ENCODE assay signal across 25 cellular contexts in genomic region chr7:38303866-38304265, GRCh38.
DNase-seq lines count a peak whose midpoint lies in the region; ATAC-seq, FAIRE-seq and TF ChIP-seq lines count a peak whose summit lies in the region.
"Had no signal": no experiment of that assay in that cellular context is flagged by ENCODE, and none has a peak within 500 bp of the region (broad histone marks: within the 10 kb centered on the region; RNA-seq: fewer than 3 reads in every experiment).

No MANE protein-coding gene starts in this region.

- H3K27me3 Mint-ChIP-seq in activated T-cell treated with anti-CD3 and anti-CD28 coated beads, Interleukin-2, amount 50 U/mL, for 72 hours (ENCODE audit: low read depth): no peaks in the 10 kb centered on the region
- H3K27me3 Mint-ChIP-seq in WTC11 (ENCODE audit: low read depth): no peaks in the 10 kb centered on the region
- peaks cover 27% of the 10 kb centered on the region for H3K27me3 Mint-ChIP-seq in osteocyte (ENCODE audit: unreplicated experiment)

- no peaks in the 10 kb centered on the region for H3K9me3 Mint-ChIP-seq in activated T-cell treated with anti-CD3 and anti-CD28 coated beads, Interleukin-2, amount 50 U/mL, for 72 hours
- no peaks in the 10 kb centered on the region for H3K9me3 Mint-ChIP-seq in stimulated activated effector memory CD8-positive, alpha-beta T cell treated with anti-CD3 and anti-CD28 coated beads, Interleukin-12 subunit alpha, Interleukin-12 subunit beta, amount 100 ng/mL, for 72 hours
- H3K9me3 Mint-ChIP-seq in WTC11 (peaks cover 5% of the 10 kb centered on the region), osteocyte (ENCODE audit: unreplicated experiment) (no peaks in the 10 kb centered on the region)

- 0 out of 2 replicates have a peak, but pooled peaks cover 2% of the 10 kb centered on the region for H4K20me1 ChIP-seq in K562 (replicated peaks; ENCODE audit: control insufficient read depth, insufficient read depth, low read length)

- H3K9me3 ChIP-seq in K562 (replicated peaks; ENCODE audit: control insufficient read depth, insufficient read depth, low read depth, low read length): no peaks in the 10 kb centered on the region
- H3K9me3 ChIP-seq: Caco-2, HAP-1, neutrophil had no signal

- H3K4me1 ChIP-seq in K562 (replicated peaks in 1 of 2; ENCODE audit: control insufficient read depth in 2 of 2, insufficient read depth in 2 of 2, low read length in 2 of 2): peaks cover 0 to 8% of the 10 kb centered on the region in 2 experiments; a peak in 1 of 5 replicates
- H3K4me1 ChIP-seq: Caco-2, HAP-1 had no signal

- peak overlapping the region in 1 of 2 donors; percentile 77 for H3K4me3 Mint-ChIP-seq in activated T-cell treated with anti-CD3 and anti-CD28 coated beads, Interleukin-2, amount 50 U/mL, for 72 hours
- peak overlapping the region; percentile 74 for H3K4me3 Mint-ChIP-seq in stimulated activated effector memory CD8-positive, alpha-beta T cell treated with anti-CD3 and anti-CD28 coated beads, Interleukin-12 subunit alpha, Interleukin-12 subunit beta, amount 100 ng/mL, for 72 hours
- H3K4me3 Mint-ChIP-seq in WTC11: no peak overlapping the region
- no peak overlapping the region for H3K4me3 Mint-ChIP-seq in osteocyte (ENCODE audit: unreplicated experiment)
- H3K4me3 Mint-ChIP-seq: IgD-negative memory B cell had no signal

- CTCF ChIA-PET in K562 (lab: Yijun Ruan, JAX; ENCODE audit: low intra/inter-chr PET ratio): no interaction called here
- CTCF ChIA-PET in WTC11 (lab: Charles Lee): interaction anchor here (1.1 kb wide), 1 partner anchor 14 kb away, joined by 3 read pairs; no protein-coding TSS in a partner anchor

- WGBS in K562 (ENCODE audit: insufficient coverage, low coverage, missing lambda C conversion rate): 16% methylated on average over 2 of the region's 2 CpGs

- BruUV-seq in K562 (replicated peaks; lab: Mats Ljungman, UMichigan): no TSS peak

- peak overlapping the region; percentile 100 for H3K27ac ChIP-seq in VCaP
- no peak overlapping the region for H3K27ac ChIP-seq in K562 (ENCODE audit: extremely low read depth, low read depth, low read length)
- H3K27ac ChIP-seq: neutrophil, PC-9 had no signal

- FAIRE-seq in K562 (lab: Jason Lieb, UNC): peak; percentile 51
- FAIRE-seq: G401.6 had no signal

- H3K79me2 ChIP-seq in K562 (ENCODE audit: control insufficient read depth, insufficient read depth, low read length): no peaks in the 10 kb centered on the region

- H3K4me3 ChIP-seq in K562: no peak overlapping the region
- H3K4me3 ChIP-seq: HAP-1, PC-9 had no signal

- TF ChIP-seq CTCF in VCaP (conservative IDR thresholded peaks at IDR 0.05) (no peak), K562 (IDR thresholded peaks at IDR 0.05 in 2 of 3, conservative IDR thresholded peaks at IDR 0.05 in 1 of 3; ENCODE audit: insufficient read depth in 2 of 3, low read depth in 1 of 3, low read length in 3 of 3) (no peak), WTC11 (IDR thresholded peaks at IDR 0.05) (no peak), osteocyte (IDR thresholded peaks at IDR 0.05) (no peak)

- H3K9me1 ChIP-seq in K562 (ENCODE audit: control insufficient read depth, insufficient read depth, low read length): no peaks in the 10 kb centered on the region

- POLR2A ChIA-PET in K562 (lab: Yijun Ruan, JAX): no interaction called here
- POLR2A ChIA-PET in WTC11 (lab: Charles Lee): no interaction called here

- no peaks in the 10 kb centered on the region for H3K36me3 ChIP-seq in K562 (ENCODE audit: control insufficient read depth, insufficient read depth, low read length)
- H3K36me3 ChIP-seq: HAP-1, neutrophil had no signal

- intact Hi-C loops in K562 (cut with micrococcal nuclease): no loop called here

- no peak overlapping the region for H2AFZ ChIP-seq in K562 (ENCODE audit: low read depth, low read length)
- H2AFZ ChIP-seq: PC-9 had no signal

- no peak for TF ChIP-seq RAD21 in K562 (CRISPR knock-in tag; conservative IDR thresholded peaks at IDR 0.05 in 1 of 2, IDR thresholded peaks at IDR 0.05 in 1 of 2)

- no peak overlapping the region for H3K9ac ChIP-seq in K562 (ENCODE audit: insufficient read depth in 1 of 2, low read depth in 2 of 2, low read length in 2 of 2)

- peaks cover 11% of the 10 kb centered on the region for H3K4me1 Mint-ChIP-seq in activated T-cell treated with anti-CD3 and anti-CD28 coated beads, Interleukin-2, amount 50 U/mL, for 72 hours (ENCODE audit: low read depth)
- peaks cover 6% of the 10 kb centered on the region for H3K4me1 Mint-ChIP-seq in stimulated activated effector memory CD8-positive, alpha-beta T cell treated with anti-CD3 and anti-CD28 coated beads, Interleukin-12 subunit alpha, Interleukin-12 subunit beta, amount 100 ng/mL, for 72 hours
- H3K4me1 Mint-ChIP-seq in WTC11 (peaks cover 12% of the 10 kb centered on the region; the same call in 1 of the 2 replicates), osteocyte (ENCODE audit: unreplicated experiment) (no peaks in the 10 kb centered on the region)

- in situ Hi-C loops in K562 (cut with MboI): no loop called here

- H3K27me3 ChIP-seq in K562 (ENCODE audit: control insufficient read depth in 2 of 2, insufficient read depth in 2 of 2, low read length in 2 of 2): peaks cover 10 to 21% of the 10 kb centered on the region in 2 experiments
- H3K27me3 ChIP-seq: neutrophil had no signal

- ATAC-seq in activated T-cell treated with anti-CD3 and anti-CD28 coated beads, Interleukin-2, amount 50 U/mL, for 72 hours (replicated peaks in 1 of 2): peak; percentile 77 to 87
- ATAC-seq in K562 (no peak), WTC11 (no peak)
- peak; percentile 89 for ATAC-seq in stimulated activated effector memory CD8-positive, alpha-beta T cell treated with anti-CD3 and anti-CD28 coated beads, Interleukin-12 subunit alpha, Interleukin-12 subunit beta, amount 100 ng/mL, for 72 hours
- ATAC-seq: left colon, Right ventricle myocardium inferior, SK-N-SH treated with all-trans-retinoic acid at 6 μM for 48 hours had no signal

- H3K36me3 Mint-ChIP-seq in activated T-cell treated with anti-CD3 and anti-CD28 coated beads, Interleukin-2, amount 50 U/mL, for 72 hours (ENCODE audit: insufficient read depth in 2 of 2): no peaks in the 10 kb centered on the region
- H3K36me3 Mint-ChIP-seq in stimulated activated effector memory CD8-positive, alpha-beta T cell treated with anti-CD3 and anti-CD28 coated beads, Interleukin-12 subunit alpha, Interleukin-12 subunit beta, amount 100 ng/mL, for 72 hours: peaks cover 15% of the 10 kb centered on the region
- H3K36me3 Mint-ChIP-seq in WTC11 (no peaks in the 10 kb centered on the region), osteocyte (ENCODE audit: unreplicated experiment) (no peaks in the 10 kb centered on the region)
- H3K36me3 Mint-ChIP-seq: IgD-negative memory B cell had no signal

- no peak for TF ChIP-seq EP300 in K562 (IDR thresholded peaks at IDR 0.05; ENCODE audit: low read length)

- no peak overlapping the region for H3K27ac Mint-ChIP-seq in activated T-cell treated with anti-CD3 and anti-CD28 coated beads, Interleukin-2, amount 50 U/mL, for 72 hours
- peak overlapping the region; percentile 87 for H3K27ac Mint-ChIP-seq in stimulated activated effector memory CD8-positive, alpha-beta T cell treated with anti-CD3 and anti-CD28 coated beads, Interleukin-12 subunit alpha, Interleukin-12 subunit beta, amount 100 ng/mL, for 72 hours
- H3K27ac Mint-ChIP-seq in WTC11 (no peak overlapping the region), osteocyte (ENCODE audit: unreplicated experiment) (no peak overlapping the region)
- H3K27ac Mint-ChIP-seq: IgD-negative memory B cell, progenitor cell of endocrine pancreas had no signal

- DNase-seq in activated T-cell treated with anti-CD3 and anti-CD28 coated beads, Interleukin-2, amount 50 U/mL, for 72 hours: no peak
- DNase-seq in activated T-cell treated with anti-CD3 and anti-CD28 coated beads for 4 hours: no peak
- no peak for DNase-seq in K562 (ENCODE audit: extremely low read depth in 1 of 4, low spot score in 3 of 4)
- DNase-seq in stimulated activated effector memory CD8-positive, alpha-beta T cell treated with anti-CD3 and anti-CD28 coated beads, Interleukin-12 subunit alpha, Interleukin-12 subunit beta, amount 100 ng/mL, for 72 hours (ENCODE audit: low spot score in 2 of 2): no peak
- no peak for DNase-seq in WTC11 (ENCODE audit: low spot score)
- DNase-seq in NOMO-1 treated with dmso at 0.1 percent for 144 hours (lab: John Stamatoyannopoulos, UW; ENCODE audit: unreplicated experiment): no peak
- no peak for DNase-seq in osteocyte (ENCODE audit: extremely low spot score, unreplicated experiment)
- DNase-seq: Caco-2; hippocampal formation; left colon; mammary epithelial cell; NCI-H1105 treated with DMSO at 0.1 percent for 48 hours; NCI-H1930; NCI-H524; NK-92 treated with Interleukin-12 subunit alpha and Interleukin-12 subunit beta, amount 100 ng/mL, for 24 hours; PC-9; trophoblast cell had no signal

- no peak for TF ChIP-seq POLR2A in K562 (conservative IDR thresholded peaks at IDR 0.05)

- no peak overlapping the region for H3K4me2 ChIP-seq in K562 (ENCODE audit: insufficient read depth, low read length)
- H3K4me2 ChIP-seq: PC-9 had no signal

TF ChIP-seq in K562, 482 proteins besides CTCF, POLR2A, EP300 and RAD21 (continues in another document):
- TF ChIP-seq HNRNPH1 (optimal IDR thresholded peaks at IDR 0.05; ENCODE audit: low read depth, low read length): no peak

TF ChIP-seq in WTC11, 78 proteins besides CTCF, POLR2A, EP300 and RAD21 (continues in another document):
- TF ChIP-seq MLX (CRISPR knock-in tag; IDR thresholded peaks at IDR 0.05): no peak
- TF ChIP-seq ZNF138 (CRISPR knock-in tag; conservative IDR thresholded peaks at IDR 0.05): no peak
- TF ChIP-seq, protein P1, sequence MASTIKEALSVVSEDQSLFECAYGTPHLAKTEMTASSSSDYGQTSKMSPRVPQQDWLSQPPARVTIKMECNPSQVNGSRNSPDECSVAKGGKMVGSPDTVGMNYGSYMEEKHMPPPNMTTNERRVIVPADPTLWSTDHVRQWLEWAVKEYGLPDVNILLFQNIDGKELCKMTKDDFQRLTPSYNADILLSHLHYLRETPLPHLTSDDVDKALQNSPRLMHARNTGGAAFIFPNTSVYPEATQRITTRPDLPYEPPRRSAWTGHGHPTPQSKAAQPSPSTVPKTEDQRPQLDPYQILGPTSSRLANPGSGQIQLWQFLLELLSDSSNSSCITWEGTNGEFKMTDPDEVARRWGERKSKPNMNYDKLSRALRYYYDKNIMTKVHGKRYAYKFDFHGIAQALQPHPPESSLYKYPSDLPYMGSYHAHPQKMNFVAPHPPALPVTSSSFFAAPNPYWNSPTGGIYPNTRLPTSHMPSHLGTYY (CRISPR knock-in tag; IDR thresholded peaks at IDR 0.05): no peak
- TF ChIP-seq ZNF121 (CRISPR knock-in tag; IDR thresholded peaks at IDR 0.05): no peak

Comparison
In these comparisons a context has a peak if more than half of its experiments do, and no peak if none do; other contexts are left out.
1. ATAC-seq: peak in activated T-cell treated with anti-CD3 and anti-CD28 coated beads, Interleukin-2, amount 50 U/mL, for 72 hours (2 of 2) and stimulated activated effector memory CD8-positive, alpha-beta T cell treated with anti-CD3 and anti-CD28 coated beads, Interleukin-12 subunit alpha, Interleukin-12 subunit beta, amount 100 ng/mL, for 72 hours (single experiment); none in K562 (single experiment) and WTC11 (single experiment).